Comparison of ENCODE assay signal across 8 cellular contexts in the genomic region with DNA sequence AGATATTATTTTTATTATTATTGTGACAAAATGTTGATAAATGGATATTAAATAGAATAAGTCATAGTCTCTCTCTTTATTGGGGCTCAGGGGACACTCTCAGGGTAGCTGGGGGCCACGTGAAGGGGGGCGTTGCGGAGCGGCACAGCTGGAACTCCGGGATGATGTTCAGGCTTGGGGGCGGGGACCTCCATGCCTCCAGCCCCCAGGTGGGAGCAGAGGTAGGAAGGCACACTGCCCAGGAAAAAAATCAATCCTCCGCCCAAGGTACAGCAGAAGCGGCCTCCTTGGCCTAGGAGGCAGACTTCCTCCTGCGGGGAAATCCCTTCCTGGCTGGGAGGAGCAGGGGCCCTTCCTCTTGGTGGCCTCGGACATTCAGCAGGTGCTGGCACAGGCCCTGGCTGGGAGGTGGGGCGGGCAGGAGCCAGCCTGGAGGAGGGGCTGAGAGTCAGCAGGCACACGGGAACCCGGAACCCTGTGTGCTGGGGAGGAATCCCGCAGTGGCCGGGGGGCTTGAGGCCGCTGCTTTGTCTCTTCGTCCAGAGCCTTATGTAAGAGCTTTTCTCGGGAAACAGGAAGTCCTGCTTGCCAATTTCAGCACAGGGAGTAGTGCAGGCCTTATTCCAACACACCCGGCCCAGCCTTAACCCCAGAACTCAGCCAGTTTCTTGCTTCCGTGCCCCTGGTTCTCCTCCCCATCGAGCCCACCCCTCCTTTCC.
DNase-seq lines count a peak whose midpoint lies in the region; ATAC-seq lines count a peak whose summit lies in the region.

No MANE protein-coding gene starts in this region.

- no peaks in the 10 kb centered on the region for H3K27me3 ChIP-seq in rectal smooth muscle tissue (ENCODE audit: control insufficient read depth, insufficient read depth, low read length)

- ATAC-seq in GM19467 (IDR thresholded peaks at IDR 0.05; ENCODE audit: unreplicated experiment): no peak

- peaks cover 48% of the 10 kb centered on the region for H3K36me3 Mint-ChIP-seq in activated naive CD4-positive, alpha-beta T cell treated with anti-CD3 and anti-CD28 coated beads, Interleukin-2, amount 10 ng/mL, durations not matched to agents 7 days and 5 days

- H3K27ac ChIP-seq in rectal smooth muscle tissue (ENCODE audit: low read depth, low read length): peak overlapping the region; percentile 99

- H3K4me3 Mint-ChIP-seq in activated naive CD4-positive, alpha-beta T cell treated with anti-CD3 and anti-CD28 coated beads, Interleukin-2, amount 10 ng/mL, durations not matched to agents 7 days and 5 days: peak overlapping the region; percentile 63

- H3K4me1 Mint-ChIP-seq in activated naive CD4-positive, alpha-beta T cell treated with anti-CD3 and anti-CD28 coated beads, Interleukin-2, amount 10 ng/mL, durations not matched to agents 7 days and 5 days: peaks cover 80% of the 10 kb centered on the region

- H3K4me3 ChIP-seq in rectal smooth muscle tissue (ENCODE audit: low read length): peak overlapping the region; percentile 66

- H3K27me3 Mint-ChIP-seq in activated naive CD4-positive, alpha-beta T cell treated with anti-CD3 and anti-CD28 coated beads, Interleukin-2, amount 10 ng/mL, durations not matched to agents 7 days and 5 days: no peaks in the 10 kb centered on the region

- CTCF ChIA-PET in activated naive CD4-positive, alpha-beta T cell treated with anti-CD3 and anti-CD28 coated beads, Interleukin-2, amount 10 ng/mL, durations not matched to agents 7 days and 5 days (lab: Charles Lee): interaction anchor here (1.0 to 5.5 kb wide), 7 partner anchors 33 to 202 kb away, joined by 3 to 157 read pairs (median 5); no protein-coding TSS in a partner anchor

- H3K36me3 ChIP-seq in rectal smooth muscle tissue (ENCODE audit: control insufficient read depth, insufficient read depth, low read length): peaks cover 3% of the 10 kb centered on the region

- peak overlapping the region; percentile 75 for H3K9ac ChIP-seq in rectal smooth muscle tissue (ENCODE audit: low read length)

- peak; percentile 43 for DNase-seq in activated naive CD4-positive, alpha-beta T cell treated with anti-CD3 and anti-CD28 coated beads, Interleukin-2, amount 10 ng/mL, durations not matched to agents 7 days and 5 days
- no peak for DNase-seq in activated naive CD4-positive, alpha-beta T cell (lab: John Stamatoyannopoulos, UW)
- DNase-seq in NCI-H2029 treated with DMSO at 0.1 percent for 48 hours (lab: John Stamatoyannopoulos, UW): peak; percentile 31
- peak; percentile 73 for DNase-seq in astrocyte of the hippocampus (ENCODE audit: low read depth, low spot score)
- DNase-seq in hippocampal formation (lab: John Stamatoyannopoulos, UW): peak; percentile 61 to 65
- no peak for DNase-seq in NCI-H187 treated with DMSO at 0.1 percent for 48 hours (lab: John Stamatoyannopoulos, UW)

- peak overlapping the region; percentile 84 for H3K27ac Mint-ChIP-seq in activated naive CD4-positive, alpha-beta T cell treated with anti-CD3 and anti-CD28 coated beads, Interleukin-2, amount 10 ng/mL, durations not matched to agents 7 days and 5 days

- no peaks in the 10 kb centered on the region for H3K9me3 Mint-ChIP-seq in activated naive CD4-positive, alpha-beta T cell treated with anti-CD3 and anti-CD28 coated beads, Interleukin-2, amount 10 ng/mL, durations not matched to agents 7 days and 5 days

- H3K4me1 ChIP-seq in rectal smooth muscle tissue (ENCODE audit: control insufficient read depth, insufficient read depth, low read length): peaks cover 37% of the 10 kb centered on the region

Comparison
In these comparisons a context has a peak if more than half of its experiments do, and no peak if none do; other contexts are left out.
1. DNase-seq: peak in activated naive CD4-positive, alpha-beta T cell treated with anti-CD3 and anti-CD28 coated beads, Interleukin-2, amount 10 ng/mL, durations not matched to agents 7 days and 5 days (single experiment), NCI-H2029 treated with DMSO at 0.1 percent for 48 hours (single experiment), astrocyte of the hippocampus (single experiment) and hippocampal formation (2 of 2); none in activated naive CD4-positive, alpha-beta T cell (0 of 4) and NCI-H187 treated with DMSO at 0.1 percent for 48 hours (single experiment).